Comparison of ENCODE assay signal across 2 cellular contexts in genomic region chr5:173911623-173912022, GRCh38.
A peak's percentile ranks its signal among the peaks of the same experiment; 100 is the strongest.
TF ChIP-seq lines count a peak whose summit lies in the region.

No MANE protein-coding gene starts in this region.

TF ChIP-seq in GM12878, 131 proteins besides CTCF, POLR2A, EP300 and RAD21:
- TF ChIP-seq BCL3 (IDR thresholded peaks at IDR 0.05; ENCODE audit: borderline replicate concordance, insufficient read depth, low read depth, low read length, poor library complexity, severe bottlenecking) (no peak), NR2F1 (conservative IDR thresholded peaks at IDR 0.05) (0 out of 2 replicates have a peak, but pooled peaks have one; percentile 19), ZNF592 (IDR thresholded peaks at IDR 0.05) (no peak), CREB1 (IDR thresholded peaks at IDR 0.05; ENCODE audit: low read depth) (no peak), ZNF24 (IDR thresholded peaks at IDR 0.05) (peak; percentile 87), TCF12 (IDR thresholded peaks at IDR 0.05; ENCODE audit: low read depth, low read length) (no peak), E2F8 (IDR thresholded peaks at IDR 0.05; ENCODE audit: low read depth, partially characterized antibody) (no peak), YY1 (IDR thresholded peaks at IDR 0.05; ENCODE audit: low read depth, low read length) (no peak), NR2C1 (IDR thresholded peaks at IDR 0.05) (0 out of 2 replicates have a peak, but pooled peaks have one; percentile 25), ESRRA (IDR thresholded peaks at IDR 0.05; ENCODE audit: low read length) (no peak)

TF ChIP-seq in HepG2, 621 proteins besides CTCF, POLR2A, EP300 and RAD21:
- TF ChIP-seq ZNF24 (IDR thresholded peaks at IDR 0.05) (peak; percentile 81), KLF13 (CRISPR knock-in tag; IDR thresholded peaks at IDR 0.05) (no peak), HNF4A (CRISPR knock-in tag; IDR thresholded peaks at IDR 0.05) (0 out of 2 replicates have a peak, but pooled peaks have one; percentile 11), NR2F6 (IDR thresholded peaks at IDR 0.05) (peak; percentile 52; the same call in 1 of the 2 replicates), NR2F6 (CRISPR knock-in tag; IDR thresholded peaks at IDR 0.05) (peak; percentile 28; the same call in 1 of the 2 replicates), RARA (CRISPR knock-in tag; IDR thresholded peaks at IDR 0.05) (0 out of 2 replicates have a peak, but pooled peaks have one; percentile 17), CAMTA2 (CRISPR knock-in tag; IDR thresholded peaks at IDR 0.05; ENCODE audit: borderline replicate concordance) (no peak), ZNF318 (CRISPR knock-in tag; IDR thresholded peaks at IDR 0.05) (no peak)
